9 cellular contexts compared by ENCODE assay signal in the genomic region with DNA sequence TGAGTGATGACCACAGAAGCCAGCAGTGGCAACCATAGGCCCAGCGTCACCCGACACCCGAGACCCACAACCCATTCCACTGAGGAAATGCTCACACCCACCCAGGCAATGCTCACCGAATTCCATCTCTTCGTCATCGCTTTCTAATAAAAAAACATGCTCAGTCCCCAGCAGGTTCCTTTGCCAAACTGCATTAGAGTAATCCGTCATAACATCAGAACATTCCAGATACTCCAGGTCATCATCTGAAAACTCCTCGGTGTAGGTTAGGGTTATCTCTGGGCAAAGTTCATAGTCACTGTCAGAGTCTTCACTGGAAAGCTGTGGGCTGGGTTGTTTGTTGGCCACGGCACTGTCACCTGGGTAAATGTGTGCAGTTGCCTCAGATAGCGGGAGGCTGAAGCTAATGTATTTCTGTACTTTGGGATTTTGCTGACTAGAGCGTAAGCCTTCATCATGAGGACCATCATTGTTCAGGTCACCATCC. TPM values are rescaled to one million over a fixed set of nuclear protein-coding genes. Genes with fewer than 3 reads are reported as not detected.
DNase-seq lines count a peak whose midpoint lies in the region; ATAC-seq and TF ChIP-seq lines count a peak whose summit lies in the region.
"Had no signal": no experiment of that assay in that cellular context is flagged by ENCODE, and none has a peak within 500 bp of the region (broad histone marks: within the 10 kb centered on the region; RNA-seq: fewer than 3 reads in every experiment).

No MANE protein-coding gene starts in this region.

- no peaks in the 10 kb centered on the region for H3K36me3 Mint-ChIP-seq in activated T-helper 17 cell treated with anti-CD3 and anti-CD28 coated beads, Interleukin-2, amount 50 U/mL, for 72 hours (ENCODE audit: low read depth)
- H3K36me3 Mint-ChIP-seq: naive B cell had no signal

- ATAC-seq in gastrocnemius medialis: peak; percentile 43 to 48
- no peak for ATAC-seq in activated T-helper 17 cell treated with anti-CD3 and anti-CD28 coated beads, Interleukin-2, amount 50 U/mL, for 72 hours (replicated peaks)

- H3K27me3 ChIP-seq in MG63: no peaks in the 10 kb centered on the region
- H3K27me3 ChIP-seq in gastrocnemius medialis: no peaks in the 10 kb centered on the region

- no peak overlapping the region for H3K4me3 Mint-ChIP-seq in activated T-helper 17 cell treated with anti-CD3 and anti-CD28 coated beads, Interleukin-2, amount 50 U/mL, for 72 hours

- no peaks in the 10 kb centered on the region for H3K9me3 Mint-ChIP-seq in activated T-helper 17 cell treated with anti-CD3 and anti-CD28 coated beads, Interleukin-2, amount 50 U/mL, for 72 hours

- no peaks in the 10 kb centered on the region for H3K9me3 ChIP-seq in MG63
- no peaks in the 10 kb centered on the region for H3K9me3 ChIP-seq in gastrocnemius medialis

- in situ Hi-C loops in gastrocnemius medialis (cut with MboI; ENCODE audit: low sequenced_read_pairs in 4 of 4): no loop called here

- TF ChIP-seq CTCF in fibroblast of the aortic adventitia (IDR thresholded peaks at IDR 0.05; ENCODE audit: insufficient read depth, low read length) (no peak), gastrocnemius medialis (IDR thresholded peaks at IDR 0.05 in 4 of 5, conservative IDR thresholded peaks at IDR 0.05 in 1 of 5) (no peak)

- H3K36me3 ChIP-seq in MG63: peaks cover 14% of the 10 kb centered on the region
- no peaks in the 10 kb centered on the region for H3K36me3 ChIP-seq in gastrocnemius medialis

- no peaks in the 10 kb centered on the region for H3K27me3 Mint-ChIP-seq in activated T-helper 17 cell treated with anti-CD3 and anti-CD28 coated beads, Interleukin-2, amount 50 U/mL, for 72 hours

- DNase-seq in ELR (ENCODE audit: low read depth): peak; percentile 96
- peak; percentile 74 for DNase-seq in MG63
- DNase-seq in fibroblast of the aortic adventitia (ENCODE audit: low read depth): peak; percentile 45
- DNase-seq in gastrocnemius medialis: no peak
- DNase-seq in GM19238 (ENCODE audit: insufficient read length, low spot score): no peak
- DNase-seq in NCI-H510A (lab: John Stamatoyannopoulos, UW): no peak
- DNase-seq: GDM1, naive B cell had no signal

- H3K4me1 Mint-ChIP-seq in activated T-helper 17 cell treated with anti-CD3 and anti-CD28 coated beads, Interleukin-2, amount 50 U/mL, for 72 hours: no peaks in the 10 kb centered on the region

- peak overlapping the region; percentile 81 to 89 (median 82) for H3K27ac ChIP-seq in gastrocnemius medialis

- no peak for TF ChIP-seq POLR2A in gastrocnemius medialis (IDR thresholded peaks at IDR 0.05)

- H3K4me3 ChIP-seq in MG63 (peak overlapping the region; percentile 59), fibroblast of the aortic adventitia (ENCODE audit: low read depth, low read length) (no peak overlapping the region), gastrocnemius medialis (peak overlapping the region in 2 of 4 donors; percentile 22 to 31)

- H3K27ac Mint-ChIP-seq in activated T-helper 17 cell treated with anti-CD3 and anti-CD28 coated beads, Interleukin-2, amount 50 U/mL, for 72 hours: no peak overlapping the region

- H3K4me1 ChIP-seq in gastrocnemius medialis: peaks cover 46 to 51% of the 10 kb centered on the region in 2 donors

- intact Hi-C loops in gastrocnemius medialis (cut with DNase I; ENCODE audit: low total_unique reads): loop anchor here (2.0 kb wide), 1 partner anchor 49 kb away; the partner anchor contains the start of gene ALPK2

RNA-seq across cellular contexts. Expression of gene ALPK2, which starts 49.3 kb away (rescaled TPM):
- total RNA-seq in MG63 (2014; rRNA removed; shearing (Covaris generic); ENCODE audit: low replicate concordance): 6.2 and 10.5 TPM in 2 replicates
- total RNA-seq in fibroblast of the aortic adventitia (ENCODE audit: low replicate concordance) (8.8 and 26.4 TPM in 2 replicates), gastrocnemius medialis (10 to 100 TPM; 46.6 to 81.5 (median 58.4) TPM)
- total RNA-seq in activated T-helper 17 cell treated with anti-CD3 and anti-CD28 coated beads, Interleukin-2, amount 50 U/mL, for 72 hours: 1 to 10 TPM in 1 of 2 donors, under 1 TPM in 1; 0.65 to 2.6 TPM

Comparison
In these comparisons a context has a peak if more than half of its experiments do, and no peak if none do; other contexts are left out.
1. DNase-seq: peak in ELR (single experiment), MG63 (single experiment) and fibroblast of the aortic adventitia (single experiment); none in gastrocnemius medialis (0 of 2), GM19238 (single experiment) and NCI-H510A (single experiment).